Comparison of ENCODE assay signal across 12 cellular contexts in genomic region chr4:184345573-184345922, GRCh38.
DNase-seq lines count a peak whose midpoint lies in the region; ATAC-seq and TF ChIP-seq lines count a peak whose summit lies in the region.
"Had no signal": no experiment of that assay in that cellular context is flagged by ENCODE, and none has a peak within 500 bp of the region (broad histone marks: within the 10 kb centered on the region; RNA-seq: fewer than 3 reads in every experiment).

No MANE protein-coding gene starts in this region.

- peak; percentile 32 for DNase-seq in EH (ENCODE audit: low read depth)
- DNase-seq in UCSD-AML1 (lab: John Stamatoyannopoulos, UW; ENCODE audit: unreplicated experiment) = peak; percentile 64
- DNase-seq in hepatocyte (ENCODE audit: low spot score) = no peak
- DNase-seq in gastrocnemius medialis = peak; percentile 84 to 95
- DNase-seq in NCI-H2196 (lab: John Stamatoyannopoulos, UW; ENCODE audit: unreplicated experiment) = no peak
- DNase-seq in activated CD8-positive, alpha-beta memory T cell treated with anti-CD3 and anti-CD28 coated beads, Interleukin-2, amount 10 ng/mL, durations not matched to agents 7 days and 5 days = no peak
- no peak for DNase-seq in activated naive CD4-positive, alpha-beta T cell treated with anti-CD3 and anti-CD28 coated beads, Interleukin-2, amount 10 ng/mL, durations not matched to agents 7 days and 5 days
- no peak for DNase-seq in BE2C
- DNase-seq: CD8-positive, alpha-beta T cell; erythroblast; HFFc6; NCI-H1048 had no signal

- peak; percentile 63 to 68 for ATAC-seq in gastrocnemius medialis
- no peak for ATAC-seq in activated CD8-positive, alpha-beta memory T cell treated with anti-CD3 and anti-CD28 coated beads, Interleukin-2, amount 10 ng/mL, durations not matched to agents 7 days and 5 days
- ATAC-seq: CD8-positive, alpha-beta T cell had no signal

- no peaks in the 10 kb centered on the region for H3K36me3 Mint-ChIP-seq in activated CD8-positive, alpha-beta memory T cell treated with anti-CD3 and anti-CD28 coated beads, Interleukin-2, amount 10 ng/mL, durations not matched to agents 7 days and 5 days
- H3K36me3 Mint-ChIP-seq in activated naive CD4-positive, alpha-beta T cell treated with anti-CD3 and anti-CD28 coated beads, Interleukin-2, amount 10 ng/mL, durations not matched to agents 7 days and 5 days = no peaks in the 10 kb centered on the region
- H3K36me3 Mint-ChIP-seq: CD8-positive, alpha-beta T cell had no signal

- peak overlapping the region; percentile 99 for H3K27ac ChIP-seq in hepatocyte
- peak overlapping the region; percentile 91 to 97 (median 92) for H3K27ac ChIP-seq in gastrocnemius medialis

- no peaks in the 10 kb centered on the region for H3K9me3 Mint-ChIP-seq in activated CD8-positive, alpha-beta memory T cell treated with anti-CD3 and anti-CD28 coated beads, Interleukin-2, amount 10 ng/mL, durations not matched to agents 7 days and 5 days (ENCODE audit: low read depth)
- H3K9me3 Mint-ChIP-seq in activated naive CD4-positive, alpha-beta T cell treated with anti-CD3 and anti-CD28 coated beads, Interleukin-2, amount 10 ng/mL, durations not matched to agents 7 days and 5 days = no peaks in the 10 kb centered on the region
- H3K9me3 Mint-ChIP-seq: CD8-positive, alpha-beta T cell; HFFc6 had no signal

- no peaks in the 10 kb centered on the region for H3K79me2 ChIP-seq in hepatocyte

- intact Hi-C loops in gastrocnemius medialis (cut with DNase I; ENCODE audit: low total_unique reads) = loop anchor here (1.0 to 10.0 kb wide), 6 partner anchors 52 to 1189 kb away; partner anchors contain the start of genes ANKRD37, IRF2, LRP2BP and PDLIM3

- no peak overlapping the region for H3K27ac Mint-ChIP-seq in activated CD8-positive, alpha-beta memory T cell treated with anti-CD3 and anti-CD28 coated beads, Interleukin-2, amount 10 ng/mL, durations not matched to agents 7 days and 5 days
- no peak overlapping the region for H3K27ac Mint-ChIP-seq in activated naive CD4-positive, alpha-beta T cell treated with anti-CD3 and anti-CD28 coated beads, Interleukin-2, amount 10 ng/mL, durations not matched to agents 7 days and 5 days
- H3K27ac Mint-ChIP-seq: CD8-positive, alpha-beta T cell; HFFc6 had no signal

- no peak overlapping the region for H2AFZ ChIP-seq in hepatocyte

- H3K9me3 ChIP-seq in hepatocyte (ENCODE audit: low read depth) (no peaks in the 10 kb centered on the region), gastrocnemius medialis (no peaks in the 10 kb centered on the region), BE2C (no peaks in the 10 kb centered on the region)

- TF ChIP-seq POLR2A in gastrocnemius medialis (IDR thresholded peaks at IDR 0.05) = peak; percentile 55 to 59

- H3K4me1 ChIP-seq in hepatocyte (ENCODE audit: insufficient read depth) = peaks cover 49% of the 10 kb centered on the region
- H3K4me1 ChIP-seq in gastrocnemius medialis = peaks cover 61 to 66% of the 10 kb centered on the region in 2 donors
- peaks cover 4% of the 10 kb centered on the region for H3K4me1 ChIP-seq in BE2C

- no peaks in the 10 kb centered on the region for H3K36me3 ChIP-seq in hepatocyte (replicated peaks; ENCODE audit: insufficient read depth, low read depth)
- no peaks in the 10 kb centered on the region for H3K36me3 ChIP-seq in gastrocnemius medialis
- H3K36me3 ChIP-seq in BE2C = no peaks in the 10 kb centered on the region

- no peaks in the 10 kb centered on the region for H4K20me1 ChIP-seq in hepatocyte (ENCODE audit: insufficient read depth, poor library complexity, severe bottlenecking)

- peaks cover 17% of the 10 kb centered on the region for H3K4me1 Mint-ChIP-seq in activated CD8-positive, alpha-beta memory T cell treated with anti-CD3 and anti-CD28 coated beads, Interleukin-2, amount 10 ng/mL, durations not matched to agents 7 days and 5 days
- peaks cover 20% of the 10 kb centered on the region for H3K4me1 Mint-ChIP-seq in activated naive CD4-positive, alpha-beta T cell treated with anti-CD3 and anti-CD28 coated beads, Interleukin-2, amount 10 ng/mL, durations not matched to agents 7 days and 5 days

- CTCF ChIA-PET in activated CD8-positive, alpha-beta memory T cell treated with anti-CD3 and anti-CD28 coated beads, Interleukin-2, amount 10 ng/mL, durations not matched to agents 7 days and 5 days (lab: Charles Lee) = no interaction called here
- CTCF ChIA-PET in activated naive CD4-positive, alpha-beta T cell treated with anti-CD3 and anti-CD28 coated beads, Interleukin-2, amount 10 ng/mL, durations not matched to agents 7 days and 5 days (lab: Charles Lee) = interaction anchor here (0.8 kb wide), 1 partner anchor 52 kb away, joined by 3 read pairs; no protein-coding TSS in a partner anchor

- H3K9me2 ChIP-seq in hepatocyte (replicated peaks; ENCODE audit: insufficient read depth) = no peaks in the 10 kb centered on the region

- WGBS in hepatocyte (ENCODE audit: low lambda C conversion rate, missing lambda C conversion rate) = 89% methylated on average over 3 of the region's 3 CpGs

- no peak overlapping the region for H3K4me2 ChIP-seq in hepatocyte

- H3K4me3 ChIP-seq in hepatocyte (no peak overlapping the region), gastrocnemius medialis (no peak overlapping the region), BE2C (ENCODE audit: low read depth, low read length) (no peak overlapping the region)

- no peaks in the 10 kb centered on the region for H3K27me3 ChIP-seq in hepatocyte
- no peaks in the 10 kb centered on the region for H3K27me3 ChIP-seq in gastrocnemius medialis
- no peaks in the 10 kb centered on the region for H3K27me3 ChIP-seq in BE2C

- H3K27me3 Mint-ChIP-seq in activated CD8-positive, alpha-beta memory T cell treated with anti-CD3 and anti-CD28 coated beads, Interleukin-2, amount 10 ng/mL, durations not matched to agents 7 days and 5 days = no peaks in the 10 kb centered on the region
- H3K27me3 Mint-ChIP-seq in activated naive CD4-positive, alpha-beta T cell treated with anti-CD3 and anti-CD28 coated beads, Interleukin-2, amount 10 ng/mL, durations not matched to agents 7 days and 5 days = peaks cover 16% of the 10 kb centered on the region

- no peak overlapping the region for H3K4me3 Mint-ChIP-seq in activated CD8-positive, alpha-beta memory T cell treated with anti-CD3 and anti-CD28 coated beads, Interleukin-2, amount 10 ng/mL, durations not matched to agents 7 days and 5 days
- no peak overlapping the region for H3K4me3 Mint-ChIP-seq in activated naive CD4-positive, alpha-beta T cell treated with anti-CD3 and anti-CD28 coated beads, Interleukin-2, amount 10 ng/mL, durations not matched to agents 7 days and 5 days
- H3K4me3 Mint-ChIP-seq: CD8-positive, alpha-beta T cell; HFFc6 had no signal

- TF ChIP-seq CTCF in hepatocyte (IDR thresholded peaks at IDR 0.05; ENCODE audit: poor library complexity) (no peak), gastrocnemius medialis (IDR thresholded peaks at IDR 0.05 in 4 of 5, conservative IDR thresholded peaks at IDR 0.05 in 1 of 5) (no peak), BE2C (IDR thresholded peaks at IDR 0.05; ENCODE audit: low read depth, low read length) (no peak)

- in situ Hi-C loops in gastrocnemius medialis (cut with MboI; ENCODE audit: low sequenced_read_pairs in 4 of 4) = no loop called here

Comparison
In these comparisons a context has a peak if more than half of its experiments do, and no peak if none do; other contexts are left out.
1. DNase-seq: peak in EH (single experiment), UCSD-AML1 (single experiment) and gastrocnemius medialis (2 of 2); none in hepatocyte (single experiment), NCI-H2196 (single experiment), activated CD8-positive, alpha-beta memory T cell treated with anti-CD3 and anti-CD28 coated beads, Interleukin-2, amount 10 ng/mL, durations not matched to agents 7 days and 5 days (single experiment), activated naive CD4-positive, alpha-beta T cell treated with anti-CD3 and anti-CD28 coated beads, Interleukin-2, amount 10 ng/mL, durations not matched to agents 7 days and 5 days (single experiment) and BE2C (single experiment).